In the genomic region with DNA sequence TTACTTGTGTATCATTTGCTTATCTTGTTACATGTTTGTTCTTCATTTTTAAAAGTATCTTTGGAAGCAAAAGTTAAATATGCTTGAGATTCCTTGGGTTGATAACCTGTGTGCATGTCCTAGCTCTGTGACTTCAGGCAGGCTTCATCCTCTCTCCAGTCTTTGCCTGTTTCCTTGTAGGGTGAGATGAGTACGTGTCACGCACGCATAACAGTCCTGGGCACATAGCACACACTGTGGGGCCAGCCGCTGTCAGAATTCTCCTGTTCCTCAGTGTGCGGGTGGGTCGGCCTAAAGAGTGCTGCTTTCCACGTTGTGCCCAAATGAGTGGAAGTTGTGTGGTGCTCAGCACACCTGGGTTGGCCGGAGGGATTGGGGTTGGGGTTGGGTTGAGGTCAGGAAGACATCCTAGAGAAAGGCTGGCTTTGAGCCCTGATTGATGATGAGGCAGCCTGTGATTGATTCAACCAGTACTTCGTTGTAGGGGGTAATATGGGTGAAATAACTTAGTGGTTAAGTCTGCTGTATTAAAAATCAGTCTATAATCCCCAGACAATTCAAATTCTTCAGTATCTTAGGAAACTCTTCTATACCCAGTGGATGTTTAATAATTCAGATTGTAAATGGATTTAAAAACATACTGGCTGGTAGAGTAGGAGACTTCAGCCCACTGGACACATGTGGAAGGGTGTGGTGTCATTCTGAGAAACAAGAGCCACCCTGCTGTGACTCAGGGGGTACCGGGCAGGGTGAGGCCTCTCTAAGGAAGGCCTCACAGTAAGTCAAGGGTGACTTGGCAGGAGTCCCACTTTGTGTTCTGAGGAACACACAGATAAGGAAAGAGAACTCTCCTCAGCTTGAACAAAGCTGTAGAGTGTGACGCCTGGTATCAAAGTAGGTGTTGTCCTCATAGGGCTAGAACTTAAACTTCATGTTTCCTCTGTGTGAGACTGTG, we compare ENCODE assay signal across 8 cellular contexts. TPM values are rescaled to one million over a fixed set of nuclear protein-coding genes. Genes with fewer than 3 reads are reported as not detected.
DNase-seq lines count a peak whose midpoint lies in the region; ATAC-seq and TF ChIP-seq lines count a peak whose summit lies in the region.

No MANE protein-coding gene starts in this region.

- H3K27me3 ChIP-seq in left ventricle myocardium inferior (ENCODE audit: low read depth): no peaks in the 10 kb centered on the region

- intact Hi-C loops in left ventricle myocardium inferior (cut with micrococcal nuclease): no loop called here

- H3K27ac Mint-ChIP-seq in glutamatergic neuron (ENCODE audit: unreplicated experiment): no peak overlapping the region

- ATAC-seq in GM18505 (IDR thresholded peaks at IDR 0.05; ENCODE audit: unreplicated experiment): peak; percentile 73

- peaks cover 96% of the 10 kb centered on the region for H3K4me1 ChIP-seq in left ventricle myocardium inferior

- H3K4me1 Mint-ChIP-seq in glutamatergic neuron (ENCODE audit: low read depth, unreplicated experiment): peaks cover 11% of the 10 kb centered on the region

- H3K36me3 ChIP-seq in left ventricle myocardium inferior: peaks cover 42% of the 10 kb centered on the region

- no peak for TF ChIP-seq POLR2A in GM18505 (IDR thresholded peaks at IDR 0.05; ENCODE audit: borderline replicate concordance, extremely low read depth, insufficient read depth, insufficient read length)

- no peak overlapping the region for H3K4me3 Mint-ChIP-seq in glutamatergic neuron (ENCODE audit: unreplicated experiment)

- H3K9me3 ChIP-seq in left ventricle myocardium inferior (replicated peaks): no peaks in the 10 kb centered on the region

- DNase-seq in HPDE6-E6E7 (ENCODE audit: extremely low spot score): peak; percentile 72
- DNase-seq in activated naive CD4-positive, alpha-beta T cell treated with anti-CD3 and anti-CD28 coated beads, Interleukin-2, amount 50 U/mL, for 16 hours: peak; percentile 22
- DNase-seq in left ventricle myocardium inferior: peak; percentile 66
- peak; percentile 47 for DNase-seq in smooth muscle cell of the brain vasculature (ENCODE audit: low read depth, low spot score)
- no peak for DNase-seq in stimulated activated naive CD4-positive, alpha-beta T cell (lab: John Stamatoyannopoulos, UW)
- DNase-seq in glutamatergic neuron: no peak
- DNase-seq in NCI-H187 treated with DMSO at 0.1 percent for 48 hours (lab: John Stamatoyannopoulos, UW): no peak

- peak overlapping the region; percentile 91 for H3K27ac ChIP-seq in left ventricle myocardium inferior (replicated peaks)

- H3K27me3 Mint-ChIP-seq in glutamatergic neuron (ENCODE audit: unreplicated experiment): no peaks in the 10 kb centered on the region

- H3K9me3 Mint-ChIP-seq in glutamatergic neuron (ENCODE audit: unreplicated experiment): no peaks in the 10 kb centered on the region

- TF ChIP-seq CTCF in left ventricle myocardium inferior (IDR thresholded peaks at IDR 0.05; ENCODE audit: borderline replicate concordance) (no peak), glutamatergic neuron (IDR thresholded peaks at IDR 0.05; ENCODE audit: partially characterized antibody, unreplicated experiment) (no peak)

- peak overlapping the region; percentile 31 for H3K4me3 ChIP-seq in left ventricle myocardium inferior

- no peaks in the 10 kb centered on the region for H3K36me3 Mint-ChIP-seq in glutamatergic neuron (ENCODE audit: unreplicated experiment)

RNA-seq across cellular contexts. Expression of a gene that starts 18.7 kb away (rescaled TPM):
- total RNA-seq in left ventricle myocardium inferior (135 TPM), glutamatergic neuron (ENCODE audit: unreplicated experiment) (172 TPM)

RNA-seq across cellular contexts. Expression of a gene that starts 44.2 kb away (rescaled TPM):
- 24.4 TPM for total RNA-seq in left ventricle myocardium inferior
- 25.9 TPM for total RNA-seq in glutamatergic neuron (ENCODE audit: unreplicated experiment)

RNA-seq across cellular contexts. Expression of a gene that starts 54.8 kb away (rescaled TPM):
- total RNA-seq in left ventricle myocardium inferior (6.0 TPM), glutamatergic neuron (ENCODE audit: unreplicated experiment) (63.2 TPM)

Comparison
In these comparisons a context has a peak if more than half of its experiments do, and no peak if none do; other contexts are left out.
1. DNase-seq: peak in HPDE6-E6E7 (single experiment), activated naive CD4-positive, alpha-beta T cell treated with anti-CD3 and anti-CD28 coated beads, Interleukin-2, amount 50 U/mL, for 16 hours (single experiment), left ventricle myocardium inferior (single experiment) and smooth muscle cell of the brain vasculature (single experiment); none in stimulated activated naive CD4-positive, alpha-beta T cell (0 of 6), glutamatergic neuron (single experiment) and NCI-H187 treated with DMSO at 0.1 percent for 48 hours (single experiment).